1 cellular context compared by ENCODE assay signal in genomic region chr16:23901178-23902131, GRCh38.
TF ChIP-seq lines count a peak whose summit lies in the region.

No MANE protein-coding gene starts in this region.

TF ChIP-seq in K562, 482 proteins besides CTCF, POLR2A, EP300 and RAD21 (continued from another document and continues in another):
- no peak for TF ChIP-seq CLOCK (CRISPR knock-in tag; IDR thresholded peaks at IDR 0.05; ENCODE audit: borderline replicate concordance)
- 0 out of 2 replicates have a peak, but pooled peaks have one; percentile 40 for TF ChIP-seq ZNF41 (CRISPR knock-in tag; conservative IDR thresholded peaks at IDR 0.05)
- TF ChIP-seq GTF2F1 (IDR thresholded peaks at IDR 0.05; ENCODE audit: low read depth, low read length), result no peak
- TF ChIP-seq TEAD1 (CRISPR knock-in tag; IDR thresholded peaks at IDR 0.05), result peak in 1 of 2 experiments; percentile 69; a peak in 2 of 4 replicates
- TF ChIP-seq ELF4 (CRISPR knock-in tag; IDR thresholded peaks at IDR 0.05), result peak; percentile 70
- TF ChIP-seq USF1 (CRISPR knock-in tag; IDR thresholded peaks at IDR 0.05), result peak; percentile 71; the same call in 1 of the 2 replicates
- TF ChIP-seq CBFB (CRISPR knock-in tag; IDR thresholded peaks at IDR 0.05), result no peak
- no peak for TF ChIP-seq ZNF77 (CRISPR knock-in tag; IDR thresholded peaks at IDR 0.05)
- no peak for TF ChIP-seq ZNF407 (IDR thresholded peaks at IDR 0.05; ENCODE audit: low read depth)
- TF ChIP-seq RBFOX2 (IDR thresholded peaks at IDR 0.05; ENCODE audit: low read depth, low read length), result peak; percentile 64
- no peak for TF ChIP-seq USF2 (CRISPR knock-in tag; IDR thresholded peaks at IDR 0.05)
- no peak for TF ChIP-seq PRMT5 (CRISPR knock-in tag; IDR thresholded peaks at IDR 0.05)
- peak; percentile 93 to 96; a peak in 3 of 4 replicates for TF ChIP-seq TBL1XR1 (IDR thresholded peaks at IDR 0.05; ENCODE audit: low read length in 2 of 2)
- peak; percentile 80 for TF ChIP-seq NCOA4 (IDR thresholded peaks at IDR 0.05; ENCODE audit: partially characterized antibody)
- TF ChIP-seq THAP12 (CRISPR knock-in tag; IDR thresholded peaks at IDR 0.05), result no peak
- TF ChIP-seq POLR3G (IDR thresholded peaks at IDR 0.05; ENCODE audit: extremely low read depth, insufficient read length, insufficient replicate concordance), result no peak
- TF ChIP-seq ASH1L (IDR thresholded peaks at IDR 0.05; ENCODE audit: borderline replicate concordance, low read depth, partially characterized antibody), result peak; percentile 13
- TF ChIP-seq BMI1 (IDR thresholded peaks at IDR 0.05; ENCODE audit: low read length), result no peak
- TF ChIP-seq AFF4 (CRISPR knock-in tag; IDR thresholded peaks at IDR 0.05), result peak; percentile 79
- no peak for TF ChIP-seq ZFP36 (IDR thresholded peaks at IDR 0.05; ENCODE audit: low read depth, low read length, partially characterized antibody)
- TF ChIP-seq ZNF197 (CRISPR knock-in tag; IDR thresholded peaks at IDR 0.05; ENCODE audit: low read depth), result peak; percentile 93
- peak; percentile 90 for TF ChIP-seq FOXM1 (IDR thresholded peaks at IDR 0.05; ENCODE audit: low read depth)
- no peak for TF ChIP-seq FOXM1 (CRISPR knock-in tag; IDR thresholded peaks at IDR 0.05; ENCODE audit: low read depth)
- TF ChIP-seq ZNF785 (CRISPR knock-in tag; IDR thresholded peaks at IDR 0.05), result no peak
- TF ChIP-seq ZNF316 (IDR thresholded peaks at IDR 0.05), result 0 out of 2 replicates have a peak, but pooled peaks have one; percentile 12
- no peak for TF ChIP-seq HOXB6 (CRISPR knock-in tag; IDR thresholded peaks at IDR 0.05; ENCODE audit: borderline replicate concordance)
- peak; percentile 96 for TF ChIP-seq NCOA1 (IDR thresholded peaks at IDR 0.05; ENCODE audit: low read depth)
- TF ChIP-seq FOXP1 (CRISPR knock-in tag; IDR thresholded peaks at IDR 0.05), result peak; percentile 38; the same call in 1 of the 2 replicates
- TF ChIP-seq SIX5 (IDR thresholded peaks at IDR 0.05; ENCODE audit: borderline replicate concordance in 1 of 2, insufficient read depth in 1 of 2, low read depth in 1 of 2, low read length in 2 of 2), result no peak
- no peak for TF ChIP-seq ZNF655 (CRISPR knock-in tag; IDR thresholded peaks at IDR 0.05)
- no peak for TF ChIP-seq ZNF174 (CRISPR knock-in tag; IDR thresholded peaks at IDR 0.05)
- no peak for TF ChIP-seq E2F4 (CRISPR knock-in tag; IDR thresholded peaks at IDR 0.05; ENCODE audit: low read depth)
- peak; percentile 78; the same call in 1 of the 2 replicates for TF ChIP-seq HLTF (IDR thresholded peaks at IDR 0.05)
- TF ChIP-seq PTTG1 (tag; IDR thresholded peaks at IDR 0.05; ENCODE audit: low read depth), result no peak
- TF ChIP-seq MYBL2 (IDR thresholded peaks at IDR 0.05; ENCODE audit: low read depth), result no peak
- no peak for TF ChIP-seq MYBL2 (CRISPR knock-in tag; IDR thresholded peaks at IDR 0.05; ENCODE audit: borderline replicate concordance)
- TF ChIP-seq RBM39 (optimal IDR thresholded peaks at IDR 0.05; ENCODE audit: low read depth, low read length), result peak; percentile 5
- TF ChIP-seq NFIC (IDR thresholded peaks at IDR 0.05), result peak; percentile 90
- no peak for TF ChIP-seq SMARCA5 (IDR thresholded peaks at IDR 0.05)
- no peak for TF ChIP-seq U2AF2 (optimal IDR thresholded peaks at IDR 0.05; ENCODE audit: low read depth, low read length)
- 0 out of 2 replicates have a peak, but pooled peaks have one; percentile 25 for TF ChIP-seq RAD51 (IDR thresholded peaks at IDR 0.05; ENCODE audit: borderline replicate concordance, low read depth)
- TF ChIP-seq GABPA (tag; conservative IDR thresholded peaks at IDR 0.05; ENCODE audit: low read depth), result peak; percentile 74
